ENCODE assay signal across 1 cellular context in genomic region chr17:58427807-58428206, GRCh38.
TF ChIP-seq lines count a peak whose summit lies in the region.

No MANE protein-coding gene starts in this region.

TF ChIP-seq in HCT116, 20 proteins besides CTCF, POLR2A, EP300 and RAD21 (continued from another document):
- TF ChIP-seq REST (IDR thresholded peaks at IDR 0.05; ENCODE audit: low read depth) (no peak), FOSL1 (IDR thresholded peaks at IDR 0.05; ENCODE audit: low read depth) (no peak), SRF (IDR thresholded peaks at IDR 0.05; ENCODE audit: low read depth) (no peak), ZFX (IDR thresholded peaks at IDR 0.05) (no peak), SP1 (IDR thresholded peaks at IDR 0.05; ENCODE audit: low read depth) (no peak), EGR1 (IDR thresholded peaks at IDR 0.05; ENCODE audit: low read depth) (no peak), EZH2 (IDR thresholded peaks at IDR 0.05) (no peak), TCF7L2 (IDR thresholded peaks at IDR 0.05; ENCODE audit: borderline replicate concordance, extremely low read depth, insufficient read depth, insufficient read length) (no peak), ZNF274 (IDR thresholded peaks at IDR 0.05; ENCODE audit: low read depth, low read length) (no peak)
- TF ChIP-seq, protein P1, sequence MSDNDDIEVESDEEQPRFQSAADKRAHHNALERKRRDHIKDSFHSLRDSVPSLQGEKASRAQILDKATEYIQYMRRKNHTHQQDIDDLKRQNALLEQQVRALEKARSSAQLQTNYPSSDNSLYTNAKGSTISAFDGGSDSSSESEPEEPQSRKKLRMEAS (IDR thresholded peaks at IDR 0.05) = no peak
